19 cellular contexts compared by ENCODE assay signal in the genomic region with DNA sequence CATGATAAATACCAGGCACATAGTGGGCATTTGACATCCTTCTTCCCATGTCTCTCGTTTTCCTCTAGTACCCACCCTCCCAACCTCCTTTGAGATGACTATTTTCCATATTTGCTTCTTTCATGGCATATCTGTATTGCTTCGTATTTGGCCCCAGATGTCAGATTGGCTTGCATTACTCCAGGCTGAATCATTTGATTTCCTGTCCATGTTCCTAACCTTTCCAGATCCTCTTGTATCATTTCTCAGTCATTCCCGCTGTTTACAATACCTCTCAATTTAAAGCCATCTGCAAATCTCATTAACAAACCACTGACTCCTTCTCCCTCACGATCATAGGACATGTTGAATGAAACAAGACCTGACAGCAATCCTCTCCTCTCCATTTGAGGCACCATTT. TPM values are rescaled to one million over a fixed set of nuclear protein-coding genes. Genes with fewer than 3 reads are reported as not detected.
DNase-seq lines count a peak whose midpoint lies in the region; ATAC-seq and TF ChIP-seq lines count a peak whose summit lies in the region.
"Had no signal": no experiment of that assay in that cellular context is flagged by ENCODE, and none has a peak within 500 bp of the region (broad histone marks: within the 10 kb centered on the region; RNA-seq: fewer than 3 reads in every experiment).

No MANE protein-coding gene starts in this region.

- no peaks in the 10 kb centered on the region for H3K27me3 ChIP-seq in upper lobe of right lung
- H3K27me3 ChIP-seq: BLaER1 treated with 17β-estradiol and CSF1 and Interleukin-3, amounts not matched to agents 10 nM and 100 nM; dorsolateral prefrontal cortex had no signal

- intact Hi-C loops in upper lobe of right lung (cut with DNase I) = no loop called here

- no peak overlapping the region for H3K4me3 ChIP-seq in choroid plexus epithelial cell (ENCODE audit: low read depth, low read length)
- no peak overlapping the region for H3K4me3 ChIP-seq in upper lobe of right lung
- H3K4me3 ChIP-seq: BLaER1 treated with 17β-estradiol and CSF1 and Interleukin-3, amounts not matched to agents 10 nM and 100 nM; dorsolateral prefrontal cortex; esophagus muscularis mucosa; smooth muscle cell; thoracic aorta had no signal

- H3K9me3 ChIP-seq in upper lobe of right lung = no peaks in the 10 kb centered on the region
- H3K9me3 ChIP-seq: BLaER1 treated with 17β-estradiol and CSF1 and Interleukin-3, amounts not matched to agents 10 nM and 100 nM; esophagus muscularis mucosa; thoracic aorta had no signal

- in situ Hi-C loops in GM13977 (cut with MboI; ENCODE audit: low pct_unique_long_range_greater_than_20kb, low sequenced_read_pairs, unreplicated experiment) = no loop called here

- ATAC-seq in GM21786 (IDR thresholded peaks at IDR 0.05; ENCODE audit: unreplicated experiment) = no peak
- no peak for ATAC-seq in GM21619 (IDR thresholded peaks at IDR 0.05; ENCODE audit: unreplicated experiment)
- ATAC-seq in upper lobe of right lung = no peak
- ATAC-seq: left lobe of liver had no signal

- DNase-seq in GM03348 (ENCODE audit: low spot score) = peak; percentile 61
- DNase-seq in NCI-H82 (lab: John Stamatoyannopoulos, UW) = peak; percentile 79
- DNase-seq in choroid plexus epithelial cell (ENCODE audit: low read depth) = peak; percentile 49
- peak; percentile 50 for DNase-seq in non-pigmented ciliary epithelial cell (ENCODE audit: low read depth)
- no peak for DNase-seq in upper lobe of right lung
- DNase-seq in GM13977 (ENCODE audit: low spot score) = no peak
- DNase-seq: activated CD4-positive, alpha-beta T cell treated with anti-CD3 and anti-CD28 coated beads for 1 hour; activated effector memory CD4-positive, alpha-beta T cell treated with anti-CD3 and anti-CD28 coated beads, Interleukin-2, amount 50 U/mL, for 16 hours; dorsolateral prefrontal cortex; NCI-H1436; T-helper 9 cell had no signal

- no peak overlapping the region for H3K27ac ChIP-seq in upper lobe of right lung
- H3K27ac ChIP-seq: BLaER1 treated with 17β-estradiol and CSF1 and Interleukin-3, amounts not matched to agents 10 nM and 100 nM; dorsolateral prefrontal cortex; esophagus muscularis mucosa; parathyroid adenoma; thoracic aorta had no signal

- no peaks in the 10 kb centered on the region for H3K4me1 ChIP-seq in upper lobe of right lung
- H3K4me1 ChIP-seq: BLaER1 treated with 17β-estradiol and CSF1 and Interleukin-3, amounts not matched to agents 10 nM and 100 nM; esophagus muscularis mucosa; parathyroid adenoma had no signal

- no peaks in the 10 kb centered on the region for H3K36me3 ChIP-seq in upper lobe of right lung
- H3K36me3 ChIP-seq: BLaER1 treated with 17β-estradiol and CSF1 and Interleukin-3, amounts not matched to agents 10 nM and 100 nM; thoracic aorta had no signal

- TF ChIP-seq CTCF in choroid plexus epithelial cell (conservative IDR thresholded peaks at IDR 0.05; ENCODE audit: low read depth, low read length) (no peak), upper lobe of right lung (IDR thresholded peaks at IDR 0.05) (no peak), GM13977 (IDR thresholded peaks at IDR 0.05; ENCODE audit: extremely low read depth, insufficient read depth, missing control alignments) (no peak)

RNA-seq across cellular contexts. Expression of gene MTX3, which starts 19.9 kb away (rescaled TPM):
- 14.9 TPM for total RNA-seq in upper lobe of right lung

Comparison
In these comparisons a context has a peak if more than half of its experiments do, and no peak if none do; other contexts are left out.
1. DNase-seq: peak in GM03348 (single experiment), NCI-H82 (single experiment), choroid plexus epithelial cell (single experiment) and non-pigmented ciliary epithelial cell (single experiment); none in upper lobe of right lung (single experiment) and GM13977 (single experiment).